ENCODE assay signal across 1 cellular context in genomic region chr2:62539892-62540785, GRCh38.
A peak's percentile ranks its signal among the peaks of the same experiment; 100 is the strongest.
TF ChIP-seq lines count a peak whose summit lies in the region.

No MANE protein-coding gene starts in this region.

TF ChIP-seq in HepG2, 621 proteins besides CTCF, POLR2A, EP300 and RAD21 (continued from another document and continues in another):
- no peak for TF ChIP-seq SP5 (CRISPR knock-in tag; IDR thresholded peaks at IDR 0.05; ENCODE audit: borderline replicate concordance, low read depth)
- 0 out of 2 replicates have a peak, but pooled peaks have one; percentile 18 for TF ChIP-seq NFYB (CRISPR knock-in tag; IDR thresholded peaks at IDR 0.05)
- peak; percentile 97 for TF ChIP-seq HNF1B (CRISPR knock-in tag; IDR thresholded peaks at IDR 0.05)
- no peak for TF ChIP-seq ZBTB3 (CRISPR knock-in tag; IDR thresholded peaks at IDR 0.05; ENCODE audit: borderline replicate concordance, low read depth)
- no peak for TF ChIP-seq ZNF18 (CRISPR knock-in tag; IDR thresholded peaks at IDR 0.05; ENCODE audit: insufficient replicate concordance)
- TF ChIP-seq CBX2 (IDR thresholded peaks at IDR 0.05; ENCODE audit: low read depth, low read length), result no peak
- no peak for TF ChIP-seq CBX2 (CRISPR knock-in tag; IDR thresholded peaks at IDR 0.05; ENCODE audit: low read depth)
- no peak for TF ChIP-seq MAZ (IDR thresholded peaks at IDR 0.05; ENCODE audit: borderline replicate concordance, low read depth, low read length)
- TF ChIP-seq MAZ (CRISPR knock-in tag; IDR thresholded peaks at IDR 0.05; ENCODE audit: low read depth), result no peak; the same call in 1 of the 2 replicates
- TF ChIP-seq KLF11 (CRISPR knock-in tag; IDR thresholded peaks at IDR 0.05), result no peak; the same call in 1 of the 2 replicates
- no peak for TF ChIP-seq ZNF501 (CRISPR knock-in tag; IDR thresholded peaks at IDR 0.05)
- no peak for TF ChIP-seq ZMAT5 (CRISPR knock-in tag; IDR thresholded peaks at IDR 0.05; ENCODE audit: borderline replicate concordance, low read depth)
- TF ChIP-seq TARDBP (CRISPR knock-in tag; IDR thresholded peaks at IDR 0.05), result peak; percentile 66; the same call in 1 of the 2 replicates
- no peak for TF ChIP-seq RFX5 (IDR thresholded peaks at IDR 0.05; ENCODE audit: low read depth, low read length)
- no peak for TF ChIP-seq STAT5B (CRISPR knock-in tag; IDR thresholded peaks at IDR 0.05)
- TF ChIP-seq ZFP41 (CRISPR knock-in tag; IDR thresholded peaks at IDR 0.05; ENCODE audit: borderline replicate concordance), result no peak
- TF ChIP-seq TIGD3 (CRISPR knock-in tag; IDR thresholded peaks at IDR 0.05; ENCODE audit: borderline replicate concordance), result no peak
- TF ChIP-seq TCF7 (IDR thresholded peaks at IDR 0.05; ENCODE audit: low read depth), result 0 out of 2 replicates have a peak, but pooled peaks have one; percentile 25
- TF ChIP-seq ZNF646 (CRISPR knock-in tag; IDR thresholded peaks at IDR 0.05), result no peak
- peak; percentile 82 for TF ChIP-seq ZNF280D (CRISPR knock-in tag; IDR thresholded peaks at IDR 0.05)
- no peak for TF ChIP-seq TRIM24 (CRISPR knock-in tag; IDR thresholded peaks at IDR 0.05)
- TF ChIP-seq ZNF451 (CRISPR knock-in tag; IDR thresholded peaks at IDR 0.05), result no peak
- no peak for TF ChIP-seq ZSCAN25 (CRISPR knock-in tag; IDR thresholded peaks at IDR 0.05)
- TF ChIP-seq RFXANK (CRISPR knock-in tag; IDR thresholded peaks at IDR 0.05), result no peak
- TF ChIP-seq ZNF572 (CRISPR knock-in tag; IDR thresholded peaks at IDR 0.05), result no peak
- no peak for TF ChIP-seq SP1 (IDR thresholded peaks at IDR 0.05)
- TF ChIP-seq SP1 (CRISPR knock-in tag; IDR thresholded peaks at IDR 0.05), result no peak
- peak; percentile 65 for TF ChIP-seq RARA (CRISPR knock-in tag; IDR thresholded peaks at IDR 0.05)
- 0 out of 2 replicates have a peak, but pooled peaks have one; percentile 23 for TF ChIP-seq ZNF276 (CRISPR knock-in tag; IDR thresholded peaks at IDR 0.05; ENCODE audit: low read depth)
- TF ChIP-seq ZKSCAN1 (IDR thresholded peaks at IDR 0.05; ENCODE audit: low read length), result no peak
- peak; percentile 26; the same call in 1 of the 2 replicates for TF ChIP-seq ZNF281 (CRISPR knock-in tag; IDR thresholded peaks at IDR 0.05; ENCODE audit: borderline replicate concordance)
- no peak for TF ChIP-seq ZNF7 (CRISPR knock-in tag; IDR thresholded peaks at IDR 0.05)
- TF ChIP-seq TMF1 (CRISPR knock-in tag; IDR thresholded peaks at IDR 0.05; ENCODE audit: low read depth), result no peak
- peak; percentile 42; the same call in 1 of the 2 replicates for TF ChIP-seq ARID3A (IDR thresholded peaks at IDR 0.05; ENCODE audit: low read depth, low read length)
- no peak for TF ChIP-seq ZNF569 (CRISPR knock-in tag; IDR thresholded peaks at IDR 0.05; ENCODE audit: borderline replicate concordance)
- peak; percentile 41; the same call in 1 of the 2 replicates for TF ChIP-seq ETV5 (CRISPR knock-in tag; IDR thresholded peaks at IDR 0.05; ENCODE audit: borderline replicate concordance)
- TF ChIP-seq JUND (CRISPR knock-in tag; IDR thresholded peaks at IDR 0.05), result no peak
- TF ChIP-seq ZBTB20 (CRISPR knock-in tag; IDR thresholded peaks at IDR 0.05; ENCODE audit: borderline replicate concordance, low read depth), result 0 out of 2 replicates have a peak, but pooled peaks have one; percentile 47
- peak; percentile 86 for TF ChIP-seq DRAP1 (CRISPR knock-in tag; IDR thresholded peaks at IDR 0.05)
- TF ChIP-seq MED1 (CRISPR knock-in tag; IDR thresholded peaks at IDR 0.05), result peak; percentile 95
